ENCODE assay signal across 11 cellular contexts in genomic region chr2:28639836-28640235, GRCh38.
DNase-seq lines count a peak whose midpoint lies in the region; ATAC-seq and TF ChIP-seq lines count a peak whose summit lies in the region.
"Had no signal": no experiment of that assay in that cellular context is flagged by ENCODE, and none has a peak within 500 bp of the region (broad histone marks: within the 10 kb centered on the region; RNA-seq: fewer than 3 reads in every experiment).

No MANE protein-coding gene starts in this region.

- in situ Hi-C loops in ACHN (cut with HindIII; ENCODE audit: low pct_ligation_motif_present, low pct_unique_long_range_greater_than_20kb, low sequenced_read_pairs), result no loop called here

- ATAC-seq in GM19463 (IDR thresholded peaks at IDR 0.05; ENCODE audit: unreplicated experiment) (peak; percentile 80), T-helper 17 cell (no peak), upper lobe of right lung (no peak)

- H3K27ac Mint-ChIP-seq in T-helper 17 cell, result no peak overlapping the region
- H3K27ac Mint-ChIP-seq: activated CD4-positive, alpha-beta memory T cell treated with anti-CD3 and anti-CD28 coated beads for 36 hours had no signal

- intact Hi-C loops in upper lobe of right lung (cut with DNase I), result no loop called here

- TF ChIP-seq CTCF in coronary artery (IDR thresholded peaks at IDR 0.05) (no peak), upper lobe of right lung (IDR thresholded peaks at IDR 0.05) (no peak)

- no peaks in the 10 kb centered on the region for H3K27me3 ChIP-seq in upper lobe of right lung

- no peak overlapping the region for H3K4me3 Mint-ChIP-seq in T-helper 17 cell
- H3K4me3 Mint-ChIP-seq: activated CD4-positive, alpha-beta memory T cell treated with anti-CD3 and anti-CD28 coated beads for 36 hours had no signal

- H3K4me1 Mint-ChIP-seq in T-helper 17 cell, result peaks cover 15% of the 10 kb centered on the region

- no peaks in the 10 kb centered on the region for H3K9me3 ChIP-seq in T-helper 17 cell (ENCODE audit: control insufficient read depth, low read length, poor library complexity, severe bottlenecking)
- no peaks in the 10 kb centered on the region for H3K9me3 ChIP-seq in upper lobe of right lung

- DNase-seq in NCI-H226, result peak; percentile 50
- DNase-seq in coronary artery (ENCODE audit: low spot score), result peak; percentile 71
- DNase-seq in renal cortical epithelial cell (ENCODE audit: low read depth), result peak; percentile 95
- DNase-seq in CD1c-positive myeloid dendritic cell (ENCODE audit: extremely low spot score), result no peak
- DNase-seq in ACHN, result no peak
- DNase-seq in T-helper 17 cell, result no peak
- no peak for DNase-seq in upper lobe of right lung
- DNase-seq: activated CD4-positive, alpha-beta memory T cell treated with anti-CD3 and anti-CD28 coated beads for 36 hours; foreskin fibroblast; GDM1 had no signal

- peak overlapping the region; percentile 22 to 54 for H3K27ac ChIP-seq in coronary artery
- no peak overlapping the region for H3K27ac ChIP-seq in upper lobe of right lung

- no peak overlapping the region for H3K4me3 ChIP-seq in coronary artery
- no peak overlapping the region for H3K4me3 ChIP-seq in upper lobe of right lung

- H3K4me1 ChIP-seq in upper lobe of right lung, result peaks cover 17% of the 10 kb centered on the region

- H3K36me3 Mint-ChIP-seq in T-helper 17 cell (ENCODE audit: low read depth), result peaks cover 2% of the 10 kb centered on the region
- H3K36me3 Mint-ChIP-seq: activated CD4-positive, alpha-beta memory T cell treated with anti-CD3 and anti-CD28 coated beads for 36 hours had no signal

- H3K27me3 Mint-ChIP-seq in T-helper 17 cell, result no peaks in the 10 kb centered on the region
- H3K27me3 Mint-ChIP-seq: activated CD4-positive, alpha-beta memory T cell treated with anti-CD3 and anti-CD28 coated beads for 36 hours had no signal

- H3K36me3 ChIP-seq in upper lobe of right lung, result no peaks in the 10 kb centered on the region

Comparison
In these comparisons a context has a peak if more than half of its experiments do, and no peak if none do; other contexts are left out.
1. DNase-seq: peak in NCI-H226 (single experiment), coronary artery (single experiment) and renal cortical epithelial cell (single experiment); none in CD1c-positive myeloid dendritic cell (single experiment), ACHN (single experiment), T-helper 17 cell (0 of 3) and upper lobe of right lung (single experiment).